12 cellular contexts compared by ENCODE assay signal in the genomic region with DNA sequence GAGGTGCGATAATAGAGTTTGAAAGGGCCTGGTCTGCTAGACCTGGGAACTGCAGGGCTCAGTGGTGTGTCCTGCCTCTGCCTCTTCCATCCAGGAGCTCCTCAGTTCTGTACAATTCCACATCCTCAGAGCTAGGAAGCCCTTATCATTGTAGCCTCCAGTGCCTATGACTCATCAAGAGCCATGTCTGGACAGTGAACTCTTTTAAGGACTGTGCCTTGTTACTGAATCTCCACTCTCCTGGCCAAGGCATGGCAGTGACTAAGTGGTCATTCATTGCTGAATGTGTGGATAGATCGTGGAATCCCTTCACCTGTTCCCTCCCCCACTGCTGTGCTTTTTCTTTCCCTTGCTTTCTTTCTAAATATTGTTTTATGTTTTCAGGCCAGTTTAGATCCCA. TPM values are rescaled to one million over a fixed set of nuclear protein-coding genes. Genes with fewer than 3 reads are reported as not detected.
DNase-seq lines count a peak whose midpoint lies in the region; ATAC-seq, FAIRE-seq and TF ChIP-seq lines count a peak whose summit lies in the region.
"Had no signal": no experiment of that assay in that cellular context is flagged by ENCODE, and none has a peak within 500 bp of the region (broad histone marks: within the 10 kb centered on the region; RNA-seq: fewer than 3 reads in every experiment).

No MANE protein-coding gene starts in this region.

- DNase-seq in MCF 10A (ENCODE audit: unreplicated experiment) (peak; percentile 86), breast epithelium (ENCODE audit: low spot score in 2 of 2) (no peak), mammary epithelial cell (peak; percentile 83), hepatocyte (ENCODE audit: low spot score) (peak; percentile 77), urothelium cell line (ENCODE audit: low spot score) (peak; percentile 64), COLO668 (lab: John Stamatoyannopoulos, UW; ENCODE audit: unreplicated experiment) (no peak), NCI-H446 (lab: John Stamatoyannopoulos, UW) (no peak)
- DNase-seq: NCI-H1436 treated with DMSO at 0.1 percent for 48 hours had no signal

- peak overlapping the region; percentile 1 for H3K4me2 ChIP-seq in mammary epithelial cell (ENCODE audit: insufficient read depth, low read depth, low read length)
- H3K4me2 ChIP-seq in hepatocyte: peak overlapping the region; percentile 3

- in situ Hi-C loops in mammary epithelial cell (cut with MboI; ENCODE audit: low sequenced_read_pairs in 2 of 2): no loop called here

- no peak overlapping the region for H2AFZ ChIP-seq in mammary epithelial cell (ENCODE audit: low read depth, low read length)
- H2AFZ ChIP-seq in hepatocyte: no peak overlapping the region
- H2AFZ ChIP-seq: parathyroid adenoma had no signal

- H3K27me3 ChIP-seq in breast epithelium: no peaks in the 10 kb centered on the region
- H3K27me3 ChIP-seq in mammary epithelial cell (ENCODE audit: insufficient read depth, low read length): no peaks in the 10 kb centered on the region
- H3K27me3 ChIP-seq in hepatocyte: peaks cover 2% of the 10 kb centered on the region
- H3K27me3 ChIP-seq: Peyer's patch had no signal

- H3K4me1 Mint-ChIP-seq in MCF 10A (ENCODE audit: insufficient read depth, unreplicated experiment): peaks cover 12% of the 10 kb centered on the region

- H3K4me1 ChIP-seq in breast epithelium: no peaks in the 10 kb centered on the region
- H3K4me1 ChIP-seq in mammary epithelial cell (ENCODE audit: insufficient read depth, low read length): peaks cover 16% of the 10 kb centered on the region
- H3K4me1 ChIP-seq in hepatocyte (ENCODE audit: insufficient read depth): peaks cover 30% of the 10 kb centered on the region

- H3K79me2 ChIP-seq in mammary epithelial cell (ENCODE audit: insufficient read depth, low read length): no peaks in the 10 kb centered on the region
- no peaks in the 10 kb centered on the region for H3K79me2 ChIP-seq in hepatocyte
- H3K79me2 ChIP-seq: parathyroid adenoma had no signal

- POLR2A ChIA-PET in MCF 10A (lab: Yijun Ruan, JAX): no interaction called here

- peak overlapping the region; percentile 14 for H3K27ac Mint-ChIP-seq in MCF 10A (ENCODE audit: low read depth, unreplicated experiment)

- no peak overlapping the region for H3K9ac ChIP-seq in mammary epithelial cell (ENCODE audit: insufficient read depth, low read length)
- H3K9ac ChIP-seq: parathyroid adenoma had no signal

- H3K27me3 Mint-ChIP-seq in MCF 10A (ENCODE audit: insufficient read depth, unreplicated experiment): no peaks in the 10 kb centered on the region

- peak; percentile 56 for FAIRE-seq in urothelium cell line (lab: Jason Lieb, UNC)
- FAIRE-seq: A204.1 had no signal

- no peaks in the 10 kb centered on the region for H3K36me3 Mint-ChIP-seq in MCF 10A (ENCODE audit: insufficient read depth, unreplicated experiment)

- no peaks in the 10 kb centered on the region for H3K9me2 ChIP-seq in hepatocyte (replicated peaks; ENCODE audit: insufficient read depth)

- H3K27ac ChIP-seq in breast epithelium (no peak overlapping the region), mammary epithelial cell (ENCODE audit: insufficient read depth, low read depth, low read length) (no peak overlapping the region), hepatocyte (peak overlapping the region; percentile 45)
- H3K27ac ChIP-seq: parathyroid adenoma, Peyer's patch had no signal

- H3K9me3 ChIP-seq in breast epithelium: no peaks in the 10 kb centered on the region
- H3K9me3 ChIP-seq in mammary epithelial cell (replicated peaks; ENCODE audit: insufficient read depth, low read length): no peaks in the 10 kb centered on the region
- no peaks in the 10 kb centered on the region for H3K9me3 ChIP-seq in hepatocyte (ENCODE audit: low read depth)
- H3K9me3 ChIP-seq: Peyer's patch had no signal

- H4K20me1 ChIP-seq in mammary epithelial cell (ENCODE audit: insufficient read depth, low read length) (no peaks in the 10 kb centered on the region), hepatocyte (ENCODE audit: insufficient read depth, poor library complexity, severe bottlenecking) (no peaks in the 10 kb centered on the region)

- intact Hi-C loops in MCF 10A (cut with micrococcal nuclease): no loop called here
- intact Hi-C loops in breast epithelium (cut with DNase I; ENCODE audit: low total_unique reads): no loop called here
- intact Hi-C loops in mammary epithelial cell (cut with micrococcal nuclease): no loop called here

- BruUV-seq in MCF 10A (replicated peaks; lab: Mats Ljungman, UMichigan): no TSS peak
- BruUV-seq in mammary epithelial cell (replicated peaks; lab: Mats Ljungman, UMichigan): no TSS peak

- TF ChIP-seq CTCF in MCF 10A (IDR thresholded peaks at IDR 0.05; ENCODE audit: unreplicated experiment): no peak
- TF ChIP-seq CTCF in breast epithelium (IDR thresholded peaks at IDR 0.05): no peak
- TF ChIP-seq CTCF in mammary epithelial cell (conservative IDR thresholded peaks at IDR 0.05 in 1 of 2, IDR thresholded peaks at IDR 0.05 in 1 of 2; ENCODE audit: extremely low read depth in 1 of 2, insufficient read depth in 1 of 2, low read depth in 1 of 2, low read length in 2 of 2): no peak
- no peak for TF ChIP-seq CTCF in hepatocyte (IDR thresholded peaks at IDR 0.05; ENCODE audit: poor library complexity)

- 44% methylated on average over 2 of the region's 2 CpGs for WGBS in mammary epithelial cell (ENCODE audit: low coverage, missing lambda C conversion rate)
- WGBS in hepatocyte (ENCODE audit: low lambda C conversion rate, missing lambda C conversion rate): 77% methylated on average over 2 of the region's 2 CpGs

- no peak overlapping the region for H3K4me3 Mint-ChIP-seq in MCF 10A (ENCODE audit: unreplicated experiment)

- H3K9me3 Mint-ChIP-seq in MCF 10A (ENCODE audit: unreplicated experiment): no peaks in the 10 kb centered on the region

- TF ChIP-seq POLR2A in breast epithelium (IDR thresholded peaks at IDR 0.05): no peak

- CTCF ChIA-PET in MCF 10A (lab: Yijun Ruan, JAX) (interaction anchor here (2.1 to 7.8 kb wide), 2 partner anchors 20 to 21 kb away, joined by 15 to 45 read pairs; no protein-coding TSS in a partner anchor), mammary epithelial cell (lab: Charles Lee; ENCODE audit: low non-redundant PET) (no interaction called here)

- H3K36me3 ChIP-seq in breast epithelium (no peaks in the 10 kb centered on the region), mammary epithelial cell (ENCODE audit: insufficient read depth, low read length) (no peaks in the 10 kb centered on the region), hepatocyte (replicated peaks; ENCODE audit: insufficient read depth, low read depth) (no peaks in the 10 kb centered on the region)
- H3K36me3 ChIP-seq: Peyer's patch had no signal

- dilution Hi-C loops in mammary epithelial cell (cut with HindIII; ENCODE audit: low sequenced_read_pairs): no loop called here

- no peak for ATAC-seq in HG02885 (IDR thresholded peaks at IDR 0.05; ENCODE audit: poor library complexity, unreplicated experiment)

- H3K4me3 ChIP-seq in breast epithelium (no peak overlapping the region), mammary epithelial cell (replicated peaks in 1 of 3; ENCODE audit: insufficient read depth in 1 of 3, low read depth in 2 of 3, low read length in 3 of 3) (no peak overlapping the region), hepatocyte (no peak overlapping the region)
- H3K4me3 ChIP-seq: Peyer's patch had no signal

RNA-seq across cellular contexts. Expression of gene TIMP4, which starts 2.9 kb away (rescaled TPM):
- total RNA-seq in MCF 10A (2022) (not detected in 2 replicates), breast epithelium (100 to 1,000 TPM in 1 of 3 donors, 10 to 100 TPM in 2; 27.4 to 170 (median 46.9) TPM), mammary epithelial cell (not detected), hepatocyte (4.7 and 5.5 TPM in 2 replicates)
- polyA plus RNA-seq in mammary epithelial cell (not detected), hepatocyte (4.7 and 5.4 TPM in 2 replicates)
- not detected for polyA minus RNA-seq in mammary epithelial cell

Comparison
In these comparisons a context has a peak if more than half of its experiments do, and no peak if none do; other contexts are left out.
1. DNase-seq: peak in MCF 10A (single experiment), mammary epithelial cell (single experiment), hepatocyte (single experiment) and urothelium cell line (single experiment); none in breast epithelium (0 of 2), COLO668 (single experiment) and NCI-H446 (0 of 2).